Comparison of ENCODE assay signal across 2 cellular contexts in genomic region chr2:16107246-16107645, GRCh38.
TF ChIP-seq lines count a peak whose summit lies in the region.

No MANE protein-coding gene starts in this region.

TF ChIP-seq in GM23338, 12 proteins besides CTCF, POLR2A, EP300 and RAD21:
- TF ChIP-seq STAT1 (IDR thresholded peaks at IDR 0.05; ENCODE audit: unreplicated experiment): no peak
- TF ChIP-seq ETS1 (IDR thresholded peaks at IDR 0.05): no peak
- no peak for TF ChIP-seq ZNF114 (CRISPR knock-in tag; IDR thresholded peaks at IDR 0.05)
- TF ChIP-seq ZNF331 (CRISPR knock-in tag; IDR thresholded peaks at IDR 0.05; ENCODE audit: low read depth): no peak
- no peak for TF ChIP-seq CREB1 (CRISPR knock-in tag; IDR thresholded peaks at IDR 0.05; ENCODE audit: low read depth)
- TF ChIP-seq, protein P1, sequence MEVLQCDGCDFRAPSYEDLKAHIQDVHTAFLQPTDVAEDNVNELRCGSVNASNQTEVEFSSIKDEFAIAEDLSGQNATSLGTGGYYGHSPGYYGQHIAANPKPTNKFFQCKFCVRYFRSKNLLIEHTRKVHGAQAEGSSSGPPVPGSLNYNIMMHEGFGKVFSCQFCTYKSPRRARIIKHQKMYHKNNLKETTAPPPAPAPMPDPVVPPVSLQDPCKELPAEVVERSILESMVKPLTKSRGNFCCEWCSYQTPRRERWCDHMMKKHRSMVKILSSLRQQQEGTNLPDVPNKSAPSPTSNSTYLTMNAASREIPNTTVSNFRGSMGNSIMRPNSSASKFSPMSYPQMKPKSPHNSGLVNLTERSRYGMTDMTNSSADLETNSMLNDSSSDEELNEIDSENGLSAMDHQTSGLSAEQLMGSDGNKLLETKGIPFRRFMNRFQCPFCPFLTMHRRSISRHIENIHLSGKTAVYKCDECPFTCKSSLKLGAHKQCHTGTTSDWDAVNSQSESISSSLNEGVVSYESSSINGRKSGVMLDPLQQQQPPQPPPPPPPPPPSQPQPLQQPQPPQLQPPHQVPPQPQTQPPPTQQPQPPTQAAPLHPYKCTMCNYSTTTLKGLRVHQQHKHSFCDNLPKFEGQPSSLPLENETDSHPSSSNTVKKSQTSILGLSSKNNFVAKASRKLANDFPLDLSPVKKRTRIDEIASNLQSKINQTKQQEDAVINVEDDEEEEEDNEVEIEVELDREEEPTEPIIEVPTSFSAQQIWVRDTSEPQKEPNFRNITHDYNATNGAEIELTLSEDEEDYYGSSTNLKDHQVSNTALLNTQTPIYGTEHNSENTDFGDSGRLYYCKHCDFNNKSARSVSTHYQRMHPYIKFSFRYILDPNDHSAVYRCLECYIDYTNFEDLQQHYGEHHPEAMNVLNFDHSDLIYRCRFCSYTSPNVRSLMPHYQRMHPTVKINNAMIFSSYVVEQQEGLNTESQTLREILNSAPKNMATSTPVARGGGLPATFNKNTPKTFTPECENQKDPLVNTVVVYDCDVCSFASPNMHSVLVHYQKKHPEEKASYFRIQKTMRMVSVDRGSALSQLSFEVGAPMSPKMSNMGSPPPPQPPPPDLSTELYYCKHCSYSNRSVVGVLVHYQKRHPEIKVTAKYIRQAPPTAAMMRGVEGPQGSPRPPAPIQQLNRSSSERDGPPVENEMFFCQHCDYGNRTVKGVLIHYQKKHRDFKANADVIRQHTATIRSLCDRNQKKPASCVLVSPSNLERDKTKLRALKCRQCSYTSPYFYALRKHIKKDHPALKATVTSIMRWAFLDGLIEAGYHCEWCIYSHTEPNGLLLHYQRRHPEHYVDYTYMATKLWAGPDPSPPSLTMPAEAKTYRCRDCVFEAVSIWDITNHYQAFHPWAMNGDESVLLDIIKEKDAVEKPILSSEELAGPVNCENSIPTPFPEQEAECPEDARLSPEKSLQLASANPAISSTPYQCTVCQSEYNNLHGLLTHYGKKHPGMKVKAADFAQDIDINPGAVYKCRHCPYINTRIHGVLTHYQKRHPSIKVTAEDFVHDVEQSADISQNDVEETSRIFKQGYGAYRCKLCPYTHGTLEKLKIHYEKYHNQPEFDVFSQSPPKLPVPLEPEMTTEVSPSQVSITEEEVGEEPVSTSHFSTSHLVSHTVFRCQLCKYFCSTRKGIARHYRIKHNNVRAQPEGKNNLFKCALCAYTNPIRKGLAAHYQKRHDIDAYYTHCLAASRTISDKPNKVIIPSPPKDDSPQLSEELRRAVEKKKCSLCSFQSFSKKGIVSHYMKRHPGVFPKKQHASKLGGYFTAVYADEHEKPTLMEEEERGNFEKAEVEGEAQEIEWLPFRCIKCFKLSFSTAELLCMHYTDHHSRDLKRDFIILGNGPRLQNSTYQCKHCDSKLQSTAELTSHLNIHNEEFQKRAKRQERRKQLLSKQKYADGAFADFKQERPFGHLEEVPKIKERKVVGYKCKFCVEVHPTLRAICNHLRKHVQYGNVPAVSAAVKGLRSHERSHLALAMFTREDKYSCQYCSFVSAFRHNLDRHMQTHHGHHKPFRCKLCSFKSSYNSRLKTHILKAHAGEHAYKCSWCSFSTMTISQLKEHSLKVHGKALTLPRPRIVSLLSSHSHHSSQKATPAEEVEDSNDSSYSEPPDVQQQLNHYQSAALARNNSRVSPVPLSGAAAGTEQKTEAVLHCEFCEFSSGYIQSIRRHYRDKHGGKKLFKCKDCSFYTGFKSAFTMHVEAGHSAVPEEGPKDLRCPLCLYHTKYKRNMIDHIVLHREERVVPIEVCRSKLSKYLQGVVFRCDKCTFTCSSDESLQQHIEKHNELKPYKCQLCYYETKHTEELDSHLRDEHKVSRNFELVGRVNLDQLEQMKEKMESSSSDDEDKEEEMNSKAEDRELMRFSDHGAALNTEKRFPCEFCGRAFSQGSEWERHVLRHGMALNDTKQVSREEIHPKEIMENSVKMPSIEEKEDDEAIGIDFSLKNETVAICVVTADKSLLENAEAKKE (CRISPR knock-in tag; IDR thresholded peaks at IDR 0.05): no peak
- TF ChIP-seq, protein P2, sequence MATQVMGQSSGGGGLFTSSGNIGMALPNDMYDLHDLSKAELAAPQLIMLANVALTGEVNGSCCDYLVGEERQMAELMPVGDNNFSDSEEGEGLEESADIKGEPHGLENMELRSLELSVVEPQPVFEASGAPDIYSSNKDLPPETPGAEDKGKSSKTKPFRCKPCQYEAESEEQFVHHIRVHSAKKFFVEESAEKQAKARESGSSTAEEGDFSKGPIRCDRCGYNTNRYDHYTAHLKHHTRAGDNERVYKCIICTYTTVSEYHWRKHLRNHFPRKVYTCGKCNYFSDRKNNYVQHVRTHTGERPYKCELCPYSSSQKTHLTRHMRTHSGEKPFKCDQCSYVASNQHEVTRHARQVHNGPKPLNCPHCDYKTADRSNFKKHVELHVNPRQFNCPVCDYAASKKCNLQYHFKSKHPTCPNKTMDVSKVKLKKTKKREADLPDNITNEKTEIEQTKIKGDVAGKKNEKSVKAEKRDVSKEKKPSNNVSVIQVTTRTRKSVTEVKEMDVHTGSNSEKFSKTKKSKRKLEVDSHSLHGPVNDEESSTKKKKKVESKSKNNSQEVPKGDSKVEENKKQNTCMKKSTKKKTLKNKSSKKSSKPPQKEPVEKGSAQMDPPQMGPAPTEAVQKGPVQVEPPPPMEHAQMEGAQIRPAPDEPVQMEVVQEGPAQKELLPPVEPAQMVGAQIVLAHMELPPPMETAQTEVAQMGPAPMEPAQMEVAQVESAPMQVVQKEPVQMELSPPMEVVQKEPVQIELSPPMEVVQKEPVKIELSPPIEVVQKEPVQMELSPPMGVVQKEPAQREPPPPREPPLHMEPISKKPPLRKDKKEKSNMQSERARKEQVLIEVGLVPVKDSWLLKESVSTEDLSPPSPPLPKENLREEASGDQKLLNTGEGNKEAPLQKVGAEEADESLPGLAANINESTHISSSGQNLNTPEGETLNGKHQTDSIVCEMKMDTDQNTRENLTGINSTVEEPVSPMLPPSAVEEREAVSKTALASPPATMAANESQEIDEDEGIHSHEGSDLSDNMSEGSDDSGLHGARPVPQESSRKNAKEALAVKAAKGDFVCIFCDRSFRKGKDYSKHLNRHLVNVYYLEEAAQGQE (IDR thresholded peaks at IDR 0.05; ENCODE audit: unreplicated experiment): no peak
- TF ChIP-seq EZH2 (IDR thresholded peaks at IDR 0.05; ENCODE audit: low read depth, unreplicated experiment): no peak
- no peak for TF ChIP-seq JUNB (IDR thresholded peaks at IDR 0.05; ENCODE audit: unreplicated experiment)
- no peak for TF ChIP-seq EZH2phosphoT487 (IDR thresholded peaks at IDR 0.05; ENCODE audit: unreplicated experiment)
- no peak for TF ChIP-seq POLR2AphosphoS5 (IDR thresholded peaks at IDR 0.05; ENCODE audit: low read depth)
- no peak for TF ChIP-seq NANOG (IDR thresholded peaks at IDR 0.05; ENCODE audit: borderline replicate concordance)

TF ChIP-seq in H1, 55 proteins besides CTCF, POLR2A, EP300 and RAD21:
- no peak for TF ChIP-seq RFX5 (IDR thresholded peaks at IDR 0.05; ENCODE audit: borderline replicate concordance, low read depth, low read length)
- TF ChIP-seq TEAD4 (IDR thresholded peaks at IDR 0.05; ENCODE audit: low read depth, low read length): no peak
- no peak for TF ChIP-seq TAF7 (optimal IDR thresholded peaks at IDR 0.05; ENCODE audit: borderline replicate concordance, low read depth, low read length)
- TF ChIP-seq SP1 (IDR thresholded peaks at IDR 0.05; ENCODE audit: low read depth, low read length): no peak
- no peak for TF ChIP-seq KDM4A (IDR thresholded peaks at IDR 0.05; ENCODE audit: low read depth, low read length, severe bottlenecking)
- TF ChIP-seq POLR2AphosphoS5 (IDR thresholded peaks at IDR 0.05; ENCODE audit: low read depth, low read length): no peak
- TF ChIP-seq CEBPB (IDR thresholded peaks at IDR 0.05; ENCODE audit: low read depth, low read length): no peak
